24 cellular contexts compared by ENCODE assay signal in the genomic region with DNA sequence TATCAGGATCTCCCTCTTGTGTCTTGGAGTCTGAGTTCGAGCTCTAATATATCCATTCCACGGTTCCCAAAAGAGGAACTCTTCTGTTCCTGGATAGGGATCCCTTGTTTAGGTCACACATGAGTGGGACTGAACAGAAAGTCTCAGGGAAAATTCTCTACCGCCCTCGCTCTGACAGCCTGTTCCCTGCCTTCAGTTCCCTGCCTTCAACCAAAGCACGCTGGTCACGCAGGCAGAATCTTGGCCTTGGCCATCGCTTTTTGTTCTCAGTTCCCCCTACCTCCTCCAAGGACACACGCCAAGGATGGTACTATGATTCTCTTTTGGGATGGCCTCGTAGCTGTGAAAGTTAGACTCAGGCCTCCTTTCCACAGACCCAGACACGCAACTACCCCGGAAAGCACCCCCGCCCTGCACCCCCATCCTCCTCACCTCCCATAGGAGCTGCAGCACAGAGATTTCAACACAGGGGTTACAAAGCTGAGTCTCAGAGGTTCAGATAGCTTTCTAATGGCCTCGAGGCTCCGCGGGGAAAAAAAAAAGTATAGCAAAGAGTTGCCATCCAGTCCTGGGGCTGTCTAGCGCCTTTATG. TPM values are rescaled to one million over a fixed set of nuclear protein-coding genes. Genes with fewer than 3 reads are reported as not detected.
DNase-seq lines count a peak whose midpoint lies in the region; ATAC-seq, FAIRE-seq and TF ChIP-seq lines count a peak whose summit lies in the region.
"Had no signal": no experiment of that assay in that cellular context is flagged by ENCODE, and none has a peak within 500 bp of the region (broad histone marks: within the 10 kb centered on the region; RNA-seq: fewer than 3 reads in every experiment).

No MANE protein-coding gene starts in this region.

- in situ Hi-C loops in GM23248 (cut with MboI) = no loop called here

- H3K9me2 ChIP-seq in GM23248 (ENCODE audit: insufficient read depth) = no peaks in the 10 kb centered on the region

- WGBS in GM23248 (ENCODE audit: low coverage in 1 of 2, low lambda C conversion rate in 2 of 2, missing lambda C conversion rate in 2 of 2), 2 experiments = 7 to 13% methylated on average over 15 to 16 of the region's 16 CpGs

- peak overlapping the region; percentile 62 for H3K4me2 ChIP-seq in keratinocyte (ENCODE audit: control insufficient read depth, extremely low read depth, insufficient read depth, low read depth, low read length)
- no peak overlapping the region for H3K4me2 ChIP-seq in GM23248 (ENCODE audit: unreplicated experiment)

- ATAC-seq in activated CD8-positive, alpha-beta T cell treated with anti-CD3 and anti-CD28 coated beads, Interleukin-2, amount 10 ng/mL, durations not matched to agents 7 days and 5 days = no peak
- no peak for ATAC-seq in activated CD8-positive, alpha-beta T cell treated with anti-CD3 and anti-CD28 coated beads for 36 hours
- ATAC-seq in lower lobe of right lung = no peak
- ATAC-seq: HepG2 had no signal

- H3K27ac Mint-ChIP-seq in activated CD8-positive, alpha-beta T cell treated with anti-CD3 and anti-CD28 coated beads, Interleukin-2, amount 10 ng/mL, durations not matched to agents 7 days and 5 days = peak overlapping the region; percentile 61
- H3K27ac Mint-ChIP-seq in activated CD8-positive, alpha-beta T cell treated with anti-CD3 and anti-CD28 coated beads for 36 hours = no peak overlapping the region
- H3K27ac Mint-ChIP-seq in brain = no peak overlapping the region
- H3K27ac Mint-ChIP-seq: activated T-cell treated with anti-CD3 and anti-CD28 coated beads, Interleukin-2, amount 50 U/mL, for 24 hours had no signal

- H3K9me3 ChIP-seq in keratinocyte (ENCODE audit: control insufficient read depth, low read depth, low read length) (no peaks in the 10 kb centered on the region), skeletal muscle tissue (ENCODE audit: control insufficient read depth in 3 of 3, low read length in 3 of 3) (no peaks in the 10 kb centered on the region), lower lobe of right lung (no peaks in the 10 kb centered on the region), GM23248 (ENCODE audit: low read depth) (no peaks in the 10 kb centered on the region)
- H3K9me3 ChIP-seq: stomach had no signal

- no peaks in the 10 kb centered on the region for H3F3A ChIP-seq in GM23248 (ENCODE audit: insufficient read depth)

- peaks cover 3% of the 10 kb centered on the region for H3K36me3 Mint-ChIP-seq in activated CD8-positive, alpha-beta T cell treated with anti-CD3 and anti-CD28 coated beads, Interleukin-2, amount 10 ng/mL, durations not matched to agents 7 days and 5 days (ENCODE audit: low read depth)
- H3K36me3 Mint-ChIP-seq in activated CD8-positive, alpha-beta T cell treated with anti-CD3 and anti-CD28 coated beads for 36 hours (ENCODE audit: low read depth) = no peaks in the 10 kb centered on the region
- no peaks in the 10 kb centered on the region for H3K36me3 Mint-ChIP-seq in brain

- H3K4me3 Mint-ChIP-seq in activated CD8-positive, alpha-beta T cell treated with anti-CD3 and anti-CD28 coated beads, Interleukin-2, amount 10 ng/mL, durations not matched to agents 7 days and 5 days = no peak overlapping the region
- H3K4me3 Mint-ChIP-seq in activated CD8-positive, alpha-beta T cell treated with anti-CD3 and anti-CD28 coated beads for 36 hours = no peak overlapping the region
- H3K4me3 Mint-ChIP-seq in brain = peak overlapping the region in 3 of 5 experiments; percentile 46 to 74 (median 71)
- H3K4me3 Mint-ChIP-seq: activated T-cell treated with anti-CD3 and anti-CD28 coated beads, Interleukin-2, amount 50 U/mL, for 24 hours had no signal

- H3K79me2 ChIP-seq in keratinocyte (ENCODE audit: control insufficient read depth, insufficient read depth, low read length) (no peaks in the 10 kb centered on the region), GM23248 (ENCODE audit: insufficient read depth) (no peaks in the 10 kb centered on the region)

- dilution Hi-C loops in keratinocyte (cut with MboI; ENCODE audit: extremely low pct_ligation_motif_present, low sequenced_read_pairs) = no loop called here

- FAIRE-seq in keratinocyte (lab: Jason Lieb, UNC) = no peak
- FAIRE-seq: astrocyte, D721Med, GM18507, HepG2, urothelium cell line had no signal

- intact Hi-C loops in activated CD8-positive, alpha-beta T cell treated with anti-CD3 and anti-CD28 coated beads for 36 hours (cut with micrococcal nuclease) = no loop called here
- intact Hi-C loops in lower lobe of right lung (cut with DNase I) = no loop called here

- H3K27me3 ChIP-seq in keratinocyte (ENCODE audit: control insufficient read depth, extremely low read depth, insufficient read depth, low read length) (peaks cover 4% of the 10 kb centered on the region), skeletal muscle tissue (ENCODE audit: control insufficient read depth in 3 of 3, insufficient read depth in 3 of 3, low read length in 3 of 3) (peaks cover 35 to 47% (median 36%) of the 10 kb centered on the region in 3 donors), lower lobe of right lung (ENCODE audit: low read depth) (peaks cover 53% of the 10 kb centered on the region), GM23248 (replicated peaks; ENCODE audit: insufficient read depth) (peaks cover 13% of the 10 kb centered on the region; the same call in 1 of the 2 replicates)

- H2AFZ ChIP-seq in keratinocyte (ENCODE audit: control insufficient read depth, low read length) = peak overlapping the region; percentile 55
- H2AFZ ChIP-seq in GM23248 = no peak overlapping the region

- TF ChIP-seq CTCF in activated CD8-positive, alpha-beta T cell treated with anti-CD3 and anti-CD28 coated beads for 36 hours (IDR thresholded peaks at IDR 0.05) = no peak
- no peak for TF ChIP-seq CTCF in brain (conservative IDR thresholded peaks at IDR 0.05)
- TF ChIP-seq CTCF in keratinocyte (optimal IDR thresholded peaks at IDR 0.05 in 1 of 3, IDR thresholded peaks at IDR 0.05 in 1 of 3, conservative IDR thresholded peaks at IDR 0.05 in 1 of 3; ENCODE audit: extremely low read depth in 1 of 3, insufficient read depth in 2 of 3, low read length in 3 of 3) = no peak
- no peak for TF ChIP-seq CTCF in lower lobe of right lung (IDR thresholded peaks at IDR 0.05)

- peak overlapping the region in 1 of 3 experiments; percentile 58 for H3K4me3 ChIP-seq in keratinocyte (ENCODE audit: control insufficient read depth in 2 of 3, extremely low read depth in 1 of 3, insufficient read depth in 2 of 3, low read depth in 1 of 3, low read length in 3 of 3)
- H3K4me3 ChIP-seq in skeletal muscle tissue (ENCODE audit: low read length in 3 of 3) = peak overlapping the region in 2 of 3 donors; percentile 13 to 43
- H3K4me3 ChIP-seq in lower lobe of right lung = no peak overlapping the region
- H3K4me3 ChIP-seq in GM23248 = no peak overlapping the region

- H3K9ac ChIP-seq in keratinocyte (ENCODE audit: control insufficient read depth, extremely low read depth, insufficient read depth, low read length) = peak overlapping the region; percentile 54
- no peak overlapping the region for H3K9ac ChIP-seq in skeletal muscle tissue (ENCODE audit: low read depth in 1 of 3, low read length in 3 of 3)
- H3K9ac ChIP-seq in GM23248 = no peak overlapping the region

- CTCF ChIA-PET in activated CD8-positive, alpha-beta T cell treated with anti-CD3 and anti-CD28 coated beads, Interleukin-2, amount 10 ng/mL, durations not matched to agents 7 days and 5 days (lab: Charles Lee) = no interaction called here
- CTCF ChIA-PET in activated CD8-positive, alpha-beta T cell treated with anti-CD3 and anti-CD28 coated beads for 36 hours (lab: Charles Lee) = no interaction called here

- no peaks in the 10 kb centered on the region for H3K4me1 Mint-ChIP-seq in activated CD8-positive, alpha-beta T cell treated with anti-CD3 and anti-CD28 coated beads, Interleukin-2, amount 10 ng/mL, durations not matched to agents 7 days and 5 days (ENCODE audit: low read depth)
- H3K4me1 Mint-ChIP-seq in activated CD8-positive, alpha-beta T cell treated with anti-CD3 and anti-CD28 coated beads for 36 hours (ENCODE audit: low read depth) = no peaks in the 10 kb centered on the region
- H3K4me1 Mint-ChIP-seq in brain = peaks cover 12% of the 10 kb centered on the region

- H3K27ac ChIP-seq in keratinocyte (ENCODE audit: control insufficient read depth, insufficient read depth, low read length) (peak overlapping the region; percentile 26), skeletal muscle tissue (ENCODE audit: low read depth, low read length) (no peak overlapping the region), lower lobe of right lung (no peak overlapping the region), GM23248 (no peak overlapping the region)

- H3K9me3 Mint-ChIP-seq in activated CD8-positive, alpha-beta T cell treated with anti-CD3 and anti-CD28 coated beads, Interleukin-2, amount 10 ng/mL, durations not matched to agents 7 days and 5 days (ENCODE audit: insufficient read depth) = no peaks in the 10 kb centered on the region
- no peaks in the 10 kb centered on the region for H3K9me3 Mint-ChIP-seq in activated CD8-positive, alpha-beta T cell treated with anti-CD3 and anti-CD28 coated beads for 36 hours
- H3K9me3 Mint-ChIP-seq in brain = peaks cover 0 to 80% (median 3%) of the 10 kb centered on the region in 5 experiments

- no peak for DNase-seq in activated CD8-positive, alpha-beta T cell treated with anti-CD3 and anti-CD28 coated beads, Interleukin-2, amount 10 ng/mL, durations not matched to agents 7 days and 5 days
- no peak for DNase-seq in activated CD8-positive, alpha-beta T cell treated with anti-CD3 and anti-CD28 coated beads for 36 hours
- no peak for DNase-seq in keratinocyte (ENCODE audit: low read depth, low spot score)
- DNase-seq in medulla oblongata (ENCODE audit: extremely low spot score) = no peak
- no peak for DNase-seq in lower lobe of right lung
- DNase-seq in GM23248 = no peak
- DNase-seq: 8988T; activated CD4-positive, alpha-beta T cell treated with anti-CD3 and anti-CD28 coated beads, Interleukin-2, amount 50 U/mL, for 1 hour; activated naive CD4-positive, alpha-beta T cell treated with Interleukin-2 at 50 U/mL for 16 hours; activated T-cell treated with anti-CD3 and anti-CD28 coated beads, Interleukin-2, amount 50 U/mL, for 24 hours; left cardiac atrium; NCI-H1417; NCI-H526 treated with DMSO at 0.1 percent for 48 hours; stimulated activated CD4-positive, alpha-beta T cell treated with anti-CD3 and anti-CD28 coated beads, Interleukin-2, amount 100 ng/mL, for 48 hours; SW 1271 had no signal

- H3K36me3 ChIP-seq in keratinocyte (ENCODE audit: control insufficient read depth in 2 of 2, extremely low read depth in 1 of 2, insufficient read depth in 2 of 2, low read length in 2 of 2) (no peaks in the 10 kb centered on the region), skeletal muscle tissue (ENCODE audit: control insufficient read depth in 3 of 3, insufficient read depth in 3 of 3, low read length in 3 of 3) (no peaks in the 10 kb centered on the region), lower lobe of right lung (no peaks in the 10 kb centered on the region), GM23248 (ENCODE audit: low read depth) (no peaks in the 10 kb centered on the region)
- H3K36me3 ChIP-seq: stomach had no signal

- H3K27me3 Mint-ChIP-seq in activated CD8-positive, alpha-beta T cell treated with anti-CD3 and anti-CD28 coated beads, Interleukin-2, amount 10 ng/mL, durations not matched to agents 7 days and 5 days (ENCODE audit: low read depth) = peaks cover 35% of the 10 kb centered on the region
- H3K27me3 Mint-ChIP-seq in activated CD8-positive, alpha-beta T cell treated with anti-CD3 and anti-CD28 coated beads for 36 hours = peaks cover 39% of the 10 kb centered on the region
- H3K27me3 Mint-ChIP-seq in brain = peaks cover 80% of the 10 kb centered on the region

- no peaks in the 10 kb centered on the region for H4K20me1 ChIP-seq in keratinocyte (ENCODE audit: control insufficient read depth, extremely low read depth, insufficient read depth, low read length)
- H4K20me1 ChIP-seq in GM23248 (ENCODE audit: insufficient read depth) = no peaks in the 10 kb centered on the region

- POLR2A ChIA-PET in activated CD8-positive, alpha-beta T cell treated with anti-CD3 and anti-CD28 coated beads, Interleukin-2, amount 10 ng/mL, durations not matched to agents 7 days and 5 days (lab: Charles Lee) = no interaction called here
- POLR2A ChIA-PET in activated CD8-positive, alpha-beta T cell treated with anti-CD3 and anti-CD28 coated beads for 36 hours (lab: Charles Lee) = no interaction called here

- H3K9me1 ChIP-seq in keratinocyte (ENCODE audit: control insufficient read depth, extremely low read depth, insufficient read depth, low read length) = no peaks in the 10 kb centered on the region

- H3K4me1 ChIP-seq in keratinocyte (ENCODE audit: control insufficient read depth, extremely low read depth, insufficient read depth, low read length) (peaks cover 33% of the 10 kb centered on the region), skeletal muscle tissue (ENCODE audit: control insufficient read depth in 3 of 3, insufficient read depth in 3 of 3, low read length in 3 of 3) (no peaks in the 10 kb centered on the region), lower lobe of right lung (no peaks in the 10 kb centered on the region), GM23248 (ENCODE audit: insufficient read depth) (no peaks in the 10 kb centered on the region)

RNA-seq across cellular contexts. Expression of gene SHISA6, which starts 1.5 kb away (rescaled TPM):
- not detected for total RNA-seq in activated CD8-positive, alpha-beta T cell treated with anti-CD3 and anti-CD28 coated beads, Interleukin-2, amount 10 ng/mL, durations not matched to agents 7 days and 5 days
- total RNA-seq in activated CD8-positive, alpha-beta T cell treated with anti-CD3 and anti-CD28 coated beads for 36 hours = not detected
- polyA plus RNA-seq in brain (ENCODE audit: insufficient read depth, low read depth, low replicate concordance) (3.2 TPM), keratinocyte (1.2 to 2.2 TPM (median 1.3 TPM) in 3 replicates), GM23248 (2016; fragmentation: Nextera tagmentation; extraction: Ambion mirVana) (not detected in 2 replicates)
- polyA plus RNA-seq in keratinocyte (2011; ENCODE audit: low read depth) = 0.26 TPM
- 0.61 and 1.3 TPM in 2 replicates for polyA plus RNA-seq in keratinocyte (2011; cell fraction: cytosol; rRNA removed)
- polyA plus RNA-seq in keratinocyte (2011; cell fraction: nucleus; rRNA removed) = 0.97 and 1.1 TPM in 2 replicates
- 0.54 and 1.1 TPM in 2 replicates for polyA plus RNA-seq in keratinocyte (2012; ENCODE audit: low replicate concordance)
- 0.75 to 4.0 TPM (median 1.1 TPM) in 3 replicates for polyA minus RNA-seq in keratinocyte
- 1.2 TPM for polyA minus RNA-seq in keratinocyte (2011; cell fraction: cytosol; rRNA and poly(A)+ RNA removed)
- 1.2 and 1.3 TPM in 2 replicates for polyA minus RNA-seq in keratinocyte (2011; cell fraction: nucleus; rRNA and poly(A)+ RNA removed)
- total RNA-seq in skeletal muscle tissue (2.1 TPM), lower lobe of right lung (0.44 TPM)
- total RNA-seq in GM23248 (2014; rRNA removed; shearing (Covaris generic)) = not detected in 2 replicates
- total RNA-seq: astrocyte, HepG2 had no signal
- polyA plus RNA-seq: BJ, HepG2 had no signal

Comparison
In these comparisons a context has a peak if more than half of its experiments do, and no peak if none do; other contexts are left out.
1. H3K4me3 Mint-ChIP-seq: peak in brain (3 of 5); none in activated CD8-positive, alpha-beta T cell treated with anti-CD3 and anti-CD28 coated beads, Interleukin-2, amount 10 ng/mL, durations not matched to agents 7 days and 5 days (single experiment) and activated CD8-positive, alpha-beta T cell treated with anti-CD3 and anti-CD28 coated beads for 36 hours (single experiment).
2. H3K4me3 ChIP-seq: peak in skeletal muscle tissue (2 of 3); none in lower lobe of right lung (single experiment) and GM23248 (single experiment).